8 cellular contexts compared by ENCODE assay signal in genomic region chr16:27235055-27235937, GRCh38. TPM values are rescaled to one million over a fixed set of nuclear protein-coding genes. Genes with fewer than 3 reads are reported as not detected.
DNase-seq lines count a peak whose midpoint lies in the region; ATAC-seq and TF ChIP-seq lines count a peak whose summit lies in the region.

No MANE protein-coding gene starts in this region.

- no peaks in the 10 kb centered on the region for H3K9me2 ChIP-seq in OCI-LY7 (ENCODE audit: insufficient read depth, low read length)

- POLR2A ChIA-PET in OCI-LY7 (lab: Charles Lee) = interaction anchor here (0.6 to 1.9 kb wide), 8 partner anchors 8 to 143 kb away, joined by 3 to 9 read pairs (median 4); no protein-coding TSS in a partner anchor

- peaks cover 0 to 2% (median 0%) of the 10 kb centered on the region in 11 experiments; a peak in 1 of 22 replicates for H4K20me1 ChIP-seq in BLaER1 treated with 17β-estradiol and CSF1 and Interleukin-3, amounts not matched to agents 10 nM and 100 nM
- no peaks in the 10 kb centered on the region for H4K20me1 ChIP-seq in OCI-LY7 (ENCODE audit: insufficient read depth, low read length)

- H3K9me3 ChIP-seq in BLaER1 treated with 17β-estradiol and CSF1 and Interleukin-3, amounts not matched to agents 10 nM and 100 nM (replicated peaks in 1 of 11) = no peaks in the 10 kb centered on the region
- H3K9me3 ChIP-seq in OCI-LY7 (ENCODE audit: low read length) (no peaks in the 10 kb centered on the region), muscle layer of colon (ENCODE audit: low read length) (no peaks in the 10 kb centered on the region)

- peak overlapping the region in 10 of 11 experiments; percentile 76 to 84 (median 82); a peak in 21 of 22 replicates for H3K27ac ChIP-seq in BLaER1 treated with 17β-estradiol and CSF1 and Interleukin-3, amounts not matched to agents 10 nM and 100 nM
- H3K27ac ChIP-seq in OCI-LY7 (ENCODE audit: low read depth, low read length, poor library complexity, severe bottlenecking) (no peak overlapping the region), muscle layer of colon (ENCODE audit: low read depth, low read length) (peak overlapping the region; percentile 56)

- H3K4me1 ChIP-seq in BLaER1 treated with 17β-estradiol and CSF1 and Interleukin-3, amounts not matched to agents 10 nM and 100 nM = peaks cover 83 to 95% (median 85%) of the 10 kb centered on the region in 10 experiments
- H3K4me1 ChIP-seq in OCI-LY7 (ENCODE audit: insufficient read depth, low read length, poor library complexity, severe bottlenecking) (peaks cover 67% of the 10 kb centered on the region), muscle layer of colon (ENCODE audit: insufficient read depth, low read length) (peaks cover 25% of the 10 kb centered on the region)

- ATAC-seq in GM18909 (IDR thresholded peaks at IDR 0.05; ENCODE audit: poor library complexity, unreplicated experiment) = no peak

- peak overlapping the region; percentile 0 to 75 (median 60); a peak in 20 of 22 replicates for H3K9ac ChIP-seq in BLaER1 treated with 17β-estradiol and CSF1 and Interleukin-3, amounts not matched to agents 10 nM and 100 nM
- H3K9ac ChIP-seq in muscle layer of colon (ENCODE audit: low read length) = no peak overlapping the region

- DNase-seq in HPDE6-E6E7 (ENCODE audit: extremely low spot score) (peak; percentile 52), OCI-LY7 (ENCODE audit: low spot score) (peak; percentile 78), activated T-cell treated with anti-CD3 and anti-CD28 coated beads for 4 hours (peak; percentile 62), epithelial cell of esophagus (ENCODE audit: low read depth) (peak; percentile 76)
- peak; percentile 87 for DNase-seq in stimulated activated CD8-positive, alpha-beta memory T cell treated with anti-CD3 and anti-CD28 coated beads, Interleukin-4, amount 100 ng/mL, for 48 hours

- H3K4me3 ChIP-seq in BLaER1 treated with 17β-estradiol and CSF1 and Interleukin-3, amounts not matched to agents 10 nM and 100 nM = peak overlapping the region in 2 of 10 experiments; percentile 3 to 26; a peak in 2 of 20 replicates
- H3K4me3 ChIP-seq in OCI-LY7 (ENCODE audit: low read depth, low read length, poor library complexity, severe bottlenecking) (no peak overlapping the region), epithelial cell of esophagus (ENCODE audit: low read length) (no peak overlapping the region), muscle layer of colon (ENCODE audit: low read depth in 1 of 2, low read length in 2 of 2) (peak overlapping the region in 1 of 2 donors; percentile 36)

- no peak overlapping the region for H2AFZ ChIP-seq in OCI-LY7 (ENCODE audit: low read length)

- TF ChIP-seq CTCF in OCI-LY7 (conservative IDR thresholded peaks at IDR 0.05; ENCODE audit: low read length) (peak; percentile 99), epithelial cell of esophagus (IDR thresholded peaks at IDR 0.05; ENCODE audit: insufficient read depth, low read depth, low read length, missing control alignments) (peak; percentile 93)

- no TSS peak for BruUV-seq in OCI-LY7 (replicated peaks; lab: Mats Ljungman, UMichigan)

- 0 out of 22 replicates have a peak, but pooled peaks cover 0 to 5% (median 0%) of the 10 kb centered on the region in 11 experiments for H3K27me3 ChIP-seq in BLaER1 treated with 17β-estradiol and CSF1 and Interleukin-3, amounts not matched to agents 10 nM and 100 nM
- H3K27me3 ChIP-seq in muscle layer of colon (ENCODE audit: control insufficient read depth in 1 of 2, insufficient read depth in 2 of 2, low read length in 2 of 2) = no peaks in the 10 kb centered on the region

- H3K4me2 ChIP-seq in BLaER1 treated with 17β-estradiol and CSF1 and Interleukin-3, amounts not matched to agents 10 nM and 100 nM = peak overlapping the region; percentile 76 to 94 (median 92)
- peak overlapping the region; percentile 18; the same call in 1 of the 2 replicates for H3K4me2 ChIP-seq in OCI-LY7 (ENCODE audit: low read length)

- intact Hi-C loops in OCI-LY7 (cut with micrococcal nuclease; ENCODE audit: unreplicated experiment) = loop anchor here (1.0 to 2.0 kb wide), 3 partner anchors 80 to 222 kb away; no protein-coding TSS in a partner anchor

- CTCF ChIA-PET in OCI-LY7 (lab: Charles Lee; ENCODE audit: unreplicated experiment) = interaction anchor here (0.6 to 1.5 kb wide), 7 partner anchors 36 to 139 kb away, joined by 3 to 6 read pairs (median 3); no protein-coding TSS in a partner anchor

- H3K36me3 ChIP-seq in BLaER1 treated with 17β-estradiol and CSF1 and Interleukin-3, amounts not matched to agents 10 nM and 100 nM = peaks cover 0 to 7% (median 0%) of the 10 kb centered on the region in 11 experiments; a peak in 2 of 22 replicates
- H3K36me3 ChIP-seq in OCI-LY7 (ENCODE audit: insufficient read depth, low read length) = peaks cover 26% of the 10 kb centered on the region
- peaks cover 29% of the 10 kb centered on the region for H3K36me3 ChIP-seq in muscle layer of colon (ENCODE audit: insufficient read depth, low read length)

- no peaks in the 10 kb centered on the region for H3K79me2 ChIP-seq in OCI-LY7 (ENCODE audit: insufficient read depth, low read depth, low read length)

RNA-seq across cellular contexts. Expression of gene KDM8, which starts 32.0 kb away (rescaled TPM):
- total RNA-seq in OCI-LY7 (2014; rRNA removed; shearing (Covaris generic)) = 12.4 and 14.2 TPM in 2 replicates
- 14.5 and 24.3 TPM in 2 replicates for total RNA-seq in OCI-LY7 (2022)

RNA-seq across cellular contexts. Expression of gene NSMCE1, which starts 33.3 kb away (rescaled TPM):
- total RNA-seq in OCI-LY7 (2014; rRNA removed; shearing (Covaris generic)) = 51.1 and 52.1 TPM in 2 replicates
- total RNA-seq in OCI-LY7 (2022) = 84.0 and 89.4 TPM in 2 replicates
